ENCODE assay signal across 8 cellular contexts in genomic region chr4:180028682-180029081, GRCh38.
A peak's percentile ranks its signal among the peaks of the same experiment; 100 is the strongest.
DNase-seq lines count a peak whose midpoint lies in the region; ATAC-seq and TF ChIP-seq lines count a peak whose summit lies in the region.

No MANE protein-coding gene starts in this region.

- no peaks in the 10 kb centered on the region for H3K27me3 Mint-ChIP-seq in activated T-helper 2 cell treated with anti-CD3 and anti-CD28 coated beads, Interferon-gamma antibody, Interleukin-2, Interleukin-4, amounts not matched to agents 10 μg/mL and 5 μg/mL and 100 μg/mL, durations not matched to agents 14 hours and 24 hours and 36 hours (ENCODE audit: low read depth)

- no peak overlapping the region for H2AFZ ChIP-seq in OCI-LY1 (ENCODE audit: low read length)

- no peak overlapping the region for H3K27ac Mint-ChIP-seq in activated T-helper 2 cell treated with anti-CD3 and anti-CD28 coated beads, Interferon-gamma antibody, Interleukin-2, Interleukin-4, amounts not matched to agents 10 μg/mL and 5 μg/mL and 100 μg/mL, durations not matched to agents 14 hours and 24 hours and 36 hours

- H3K9me3 ChIP-seq in OCI-LY1 (ENCODE audit: low read length): no peaks in the 10 kb centered on the region

- no peaks in the 10 kb centered on the region for H3K79me2 ChIP-seq in OCI-LY1 (ENCODE audit: insufficient read depth, low read length)

- H3K27ac ChIP-seq in OCI-LY1 (ENCODE audit: low read depth, low read length, poor library complexity, severe bottlenecking): no peak overlapping the region

- H3K4me3 Mint-ChIP-seq in activated T-helper 2 cell treated with anti-CD3 and anti-CD28 coated beads, Interferon-gamma antibody, Interleukin-2, Interleukin-4, amounts not matched to agents 10 μg/mL and 5 μg/mL and 100 μg/mL, durations not matched to agents 14 hours and 24 hours and 36 hours (ENCODE audit: low read depth): no peak overlapping the region

- H3K9ac ChIP-seq in OCI-LY1 (ENCODE audit: low read length): no peak overlapping the region

- H4K20me1 ChIP-seq in OCI-LY1 (ENCODE audit: insufficient read depth, low read length): no peaks in the 10 kb centered on the region

- DNase-seq in DMS53 treated with DMSO at 0.1 percent for 48 hours (lab: John Stamatoyannopoulos, UW; ENCODE audit: unreplicated experiment) (peak; percentile 5), head of caudate nucleus (peak in 37 of 42 donors; percentile 3 to 73 (median 28)), NCI-H1092 treated with DMSO at 0.1 percent for 48 hours (lab: John Stamatoyannopoulos, UW) (no peak), kidney glomerular epithelial cell (lab: John Stamatoyannopoulos, UW) (no peak)
- DNase-seq in activated T-helper 2 cell treated with anti-CD3 and anti-CD28 coated beads, Interferon-gamma antibody, Interleukin-2, Interleukin-4, amounts not matched to agents 10 μg/mL and 5 μg/mL and 100 μg/mL, durations not matched to agents 14 hours and 24 hours and 36 hours (ENCODE audit: low spot score): no peak

- no peaks in the 10 kb centered on the region for H3K36me3 ChIP-seq in OCI-LY1 (ENCODE audit: insufficient read depth, low read length)

- peak; percentile 52; the same call in 1 of the 2 replicates for TF ChIP-seq CTCF in OCI-LY1 (IDR thresholded peaks at IDR 0.05; ENCODE audit: low read length)

- H3K4me3 ChIP-seq in OCI-LY1 (ENCODE audit: low read depth, low read length, poor library complexity, severe bottlenecking): no peak overlapping the region

- no peaks in the 10 kb centered on the region for H3K4me1 ChIP-seq in OCI-LY1 (ENCODE audit: insufficient read depth, low read length, severe bottlenecking)

- H3K9me3 Mint-ChIP-seq in activated T-helper 2 cell treated with anti-CD3 and anti-CD28 coated beads, Interferon-gamma antibody, Interleukin-2, Interleukin-4, amounts not matched to agents 10 μg/mL and 5 μg/mL and 100 μg/mL, durations not matched to agents 14 hours and 24 hours and 36 hours: peaks cover 1% of the 10 kb centered on the region

- no peaks in the 10 kb centered on the region for H3K4me1 Mint-ChIP-seq in activated T-helper 2 cell treated with anti-CD3 and anti-CD28 coated beads, Interferon-gamma antibody, Interleukin-2, Interleukin-4, amounts not matched to agents 10 μg/mL and 5 μg/mL and 100 μg/mL, durations not matched to agents 14 hours and 24 hours and 36 hours (ENCODE audit: low read depth)

- no peak overlapping the region for H3K4me2 ChIP-seq in OCI-LY1 (ENCODE audit: low read length)

- H3F3A ChIP-seq in OCI-LY1 (ENCODE audit: insufficient read depth, low read length): no peaks in the 10 kb centered on the region

- no peaks in the 10 kb centered on the region for H3K27me3 ChIP-seq in OCI-LY1 (ENCODE audit: insufficient read depth, low read length)

- H3K36me3 Mint-ChIP-seq in activated T-helper 2 cell treated with anti-CD3 and anti-CD28 coated beads, Interferon-gamma antibody, Interleukin-2, Interleukin-4, amounts not matched to agents 10 μg/mL and 5 μg/mL and 100 μg/mL, durations not matched to agents 14 hours and 24 hours and 36 hours (ENCODE audit: low read depth): no peaks in the 10 kb centered on the region

- no peaks in the 10 kb centered on the region for H3K9me2 ChIP-seq in OCI-LY1 (ENCODE audit: low read depth, low read length)

- peak; percentile 86 for ATAC-seq in HG02610 (IDR thresholded peaks at IDR 0.05; ENCODE audit: unreplicated experiment)
- ATAC-seq in GM19035 (IDR thresholded peaks at IDR 0.05; ENCODE audit: unreplicated experiment): no peak

- intact Hi-C loops in head of caudate nucleus (cut with DNase I): no loop called here
- intact Hi-C loops in activated T-helper 2 cell treated with anti-CD3 and anti-CD28 coated beads, Interferon-gamma antibody, Interleukin-2, Interleukin-4, amounts not matched to agents 10 μg/mL and 5 μg/mL and 100 μg/mL, durations not matched to agents 14 hours and 24 hours and 36 hours (cut with micrococcal nuclease): no loop called here

Comparison
In these comparisons a context has a peak if more than half of its experiments do, and no peak if none do; other contexts are left out.
1. DNase-seq: peak in DMS53 treated with DMSO at 0.1 percent for 48 hours (single experiment) and head of caudate nucleus (37 of 42); none in NCI-H1092 treated with DMSO at 0.1 percent for 48 hours (single experiment), kidney glomerular epithelial cell (single experiment) and activated T-helper 2 cell treated with anti-CD3 and anti-CD28 coated beads, Interferon-gamma antibody, Interleukin-2, Interleukin-4, amounts not matched to agents 10 μg/mL and 5 μg/mL and 100 μg/mL, durations not matched to agents 14 hours and 24 hours and 36 hours (single experiment).